1 cellular context compared by ENCODE assay signal in genomic region chr12:122853582-122854245, GRCh38.
TF ChIP-seq lines count a peak whose summit lies in the region.

No MANE protein-coding gene starts in this region.

TF ChIP-seq in H1, 55 proteins besides CTCF, POLR2A, EP300 and RAD21:
- TF ChIP-seq NRF1 (IDR thresholded peaks at IDR 0.05; ENCODE audit: low read depth, low read length), result no peak
- TF ChIP-seq, protein P1, sequence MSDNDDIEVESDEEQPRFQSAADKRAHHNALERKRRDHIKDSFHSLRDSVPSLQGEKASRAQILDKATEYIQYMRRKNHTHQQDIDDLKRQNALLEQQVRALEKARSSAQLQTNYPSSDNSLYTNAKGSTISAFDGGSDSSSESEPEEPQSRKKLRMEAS (IDR thresholded peaks at IDR 0.05), result no peak
- no peak for TF ChIP-seq TAF1 (IDR thresholded peaks at IDR 0.05; ENCODE audit: low read depth, low read length)
- no peak for TF ChIP-seq HDAC2 (IDR thresholded peaks at IDR 0.05; ENCODE audit: borderline replicate concordance in 1 of 2, low read depth in 2 of 2, low read length in 2 of 2)
- no peak for TF ChIP-seq JUN (IDR thresholded peaks at IDR 0.05; ENCODE audit: low read depth, low read length)
- TF ChIP-seq HDAC6 (IDR thresholded peaks at IDR 0.05; ENCODE audit: low read depth, low read length), result no peak
- TF ChIP-seq ZNF274 (IDR thresholded peaks at IDR 0.05; ENCODE audit: borderline replicate concordance, extremely low read depth, low read length), result no peak
- TF ChIP-seq RXRA (IDR thresholded peaks at IDR 0.05; ENCODE audit: insufficient read depth, low read depth, low read length), result no peak
- TF ChIP-seq CEBPB (IDR thresholded peaks at IDR 0.05; ENCODE audit: low read depth, low read length), result no peak
- TF ChIP-seq SUZ12 (IDR thresholded peaks at IDR 0.05; ENCODE audit: low read length), result no peak
- no peak for TF ChIP-seq SIRT6 (IDR thresholded peaks at IDR 0.05; ENCODE audit: low read length)
- TF ChIP-seq CHD1 (IDR thresholded peaks at IDR 0.05; ENCODE audit: low read depth, low read length), result no peak
- no peak for TF ChIP-seq MAFK (IDR thresholded peaks at IDR 0.05; ENCODE audit: low read depth, low read length)
- no peak for TF ChIP-seq POLR2AphosphoS5 (IDR thresholded peaks at IDR 0.05; ENCODE audit: low read depth, low read length)
- TF ChIP-seq BRCA1 (IDR thresholded peaks at IDR 0.05; ENCODE audit: low read depth, low read length), result no peak
- no peak for TF ChIP-seq ATF2 (IDR thresholded peaks at IDR 0.05; ENCODE audit: low read length)
- no peak for TF ChIP-seq CREB1 (IDR thresholded peaks at IDR 0.05)
- no peak for TF ChIP-seq SP2 (IDR thresholded peaks at IDR 0.05; ENCODE audit: low read length)
- no peak for TF ChIP-seq GABPA (IDR thresholded peaks at IDR 0.05; ENCODE audit: borderline replicate concordance, insufficient read depth, low read length)
